Comparison of ENCODE assay signal across 22 cellular contexts in the genomic region with DNA sequence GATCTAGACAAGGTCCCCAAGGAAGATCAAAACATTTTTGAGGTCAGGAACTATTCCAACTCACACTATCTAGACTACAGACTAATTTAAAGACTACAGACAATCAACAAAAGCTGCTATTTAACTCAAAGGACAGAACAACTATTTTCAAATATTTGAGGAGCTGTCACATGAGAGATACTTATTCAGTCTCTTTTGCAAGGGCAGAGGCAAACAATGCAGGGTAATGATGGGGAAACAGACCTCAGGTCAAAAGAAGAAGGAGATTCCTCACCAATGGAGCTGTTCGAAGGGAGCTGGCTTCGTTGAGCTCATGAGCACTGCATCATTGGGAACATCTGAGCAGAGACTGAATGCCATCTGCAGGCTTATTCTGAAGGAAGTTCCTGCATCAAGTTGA.
"Had no signal": no experiment of that assay in that cellular context is flagged by ENCODE, and none has a peak within 500 bp of the region (broad histone marks: within the 10 kb centered on the region; RNA-seq: fewer than 3 reads in every experiment).

No MANE protein-coding gene starts in this region.

- H3K27ac ChIP-seq: epithelial cell of prostate, esophagus squamous epithelium, foreskin keratinocyte, neural progenitor cell, right lobe of liver, tibial nerve, VCaP had no signal

- DNase-seq: activated CD4-positive, alpha-beta T cell treated with anti-CD3 and anti-CD28 coated beads for 4 hours; activated CD4-positive, alpha-beta T cell treated with anti-CD3 and anti-CD28 coated beads, Interleukin-2, amount 50 U/mL, for 4 hours; activated CD8-positive, alpha-beta memory T cell treated with anti-CD3 and anti-CD28 coated beads for 24 hours; activated effector memory CD4-positive, alpha-beta T cell treated with Interleukin-2 at 50 U/mL for 16 hours; activated naive CD4-positive, alpha-beta T cell treated with Interleukin-2 at 50 U/mL for 16 hours; activated naive CD8-positive, alpha-beta T cell treated with anti-CD3 and anti-CD28 coated beads, Interleukin-2, amount 10 ng/mL, durations not matched to agents 7 days and 5 days; amygdala; central memory CD4-positive, alpha-beta T cell; esophagus squamous epithelium; foreskin keratinocyte; heart right ventricle; midbrain; naive thymus-derived CD4-positive, alpha-beta T cell; right lobe of liver; stimulated activated CD4-positive, alpha-beta T cell treated with anti-CD3 and anti-CD28 coated beads, Interleukin-2, amount 100 ng/mL, for 48 hours; stimulated activated naive CD4-positive, alpha-beta T cell treated with Interleukin-2 at 50 U/mL for 16 hours had no signal

- H3K9me3 ChIP-seq: esophagus squamous epithelium, right lobe of liver had no signal

- H3K27me3 Mint-ChIP-seq: activated naive CD8-positive, alpha-beta T cell treated with anti-CD3 and anti-CD28 coated beads, Interleukin-2, amount 10 ng/mL, durations not matched to agents 7 days and 5 days; dendritic cell treated with granulocyte-macrophage colony-stimulating factor and Interleukin-4, amounts not matched to agents 40 ng/mL and 50 ng/mL, for 4 days had no signal

- H3K4me3 ChIP-seq: esophagus squamous epithelium, heart right ventricle, neural progenitor cell, right lobe of liver, tibial nerve had no signal

- H3K36me3 ChIP-seq: esophagus squamous epithelium, neural progenitor cell, right lobe of liver, tibial nerve had no signal

- ATAC-seq: foreskin keratinocyte; heart right ventricle; naive thymus-derived CD4-positive, alpha-beta T cell; right lobe of liver had no signal

- H3K9ac ChIP-seq: neural progenitor cell had no signal

- H3K27me3 ChIP-seq: esophagus squamous epithelium, foreskin keratinocyte, heart right ventricle, neural progenitor cell, right lobe of liver, tibial nerve had no signal

- H3K27ac Mint-ChIP-seq: activated naive CD8-positive, alpha-beta T cell treated with anti-CD3 and anti-CD28 coated beads, Interleukin-2, amount 10 ng/mL, durations not matched to agents 7 days and 5 days; dendritic cell treated with granulocyte-macrophage colony-stimulating factor and Interleukin-4, amounts not matched to agents 40 ng/mL and 50 ng/mL, for 4 days; naive thymus-derived CD4-positive, alpha-beta T cell; neural progenitor cell; progenitor cell of endocrine pancreas had no signal

- H3K9me3 Mint-ChIP-seq: activated naive CD8-positive, alpha-beta T cell treated with anti-CD3 and anti-CD28 coated beads, Interleukin-2, amount 10 ng/mL, durations not matched to agents 7 days and 5 days; neural progenitor cell had no signal

- H3K4me1 ChIP-seq: foreskin keratinocyte, neural progenitor cell had no signal

- H3K36me3 Mint-ChIP-seq: neural progenitor cell had no signal

- H3K4me3 Mint-ChIP-seq: activated naive CD8-positive, alpha-beta T cell treated with anti-CD3 and anti-CD28 coated beads, Interleukin-2, amount 10 ng/mL, durations not matched to agents 7 days and 5 days; dendritic cell treated with granulocyte-macrophage colony-stimulating factor and Interleukin-4, amounts not matched to agents 40 ng/mL and 50 ng/mL, for 4 days; naive thymus-derived CD4-positive, alpha-beta T cell; neural progenitor cell had no signal

- H3K4me1 Mint-ChIP-seq: activated naive CD8-positive, alpha-beta T cell treated with anti-CD3 and anti-CD28 coated beads, Interleukin-2, amount 10 ng/mL, durations not matched to agents 7 days and 5 days; naive thymus-derived CD4-positive, alpha-beta T cell; neural progenitor cell had no signal
